ENCODE assay signal across 1 cellular context in genomic region chr19:19259741-19260140, GRCh38.
TF ChIP-seq lines count a peak whose summit lies in the region.

No MANE protein-coding gene starts in this region.

TF ChIP-seq in A549, 52 proteins besides CTCF, POLR2A, EP300 and RAD21 (continued from another document):
- TF ChIP-seq USF2 (IDR thresholded peaks at IDR 0.05), result peak; percentile 78
TF ChIP-seq in A549: peak in this region for 2.
